In the genomic region with DNA sequence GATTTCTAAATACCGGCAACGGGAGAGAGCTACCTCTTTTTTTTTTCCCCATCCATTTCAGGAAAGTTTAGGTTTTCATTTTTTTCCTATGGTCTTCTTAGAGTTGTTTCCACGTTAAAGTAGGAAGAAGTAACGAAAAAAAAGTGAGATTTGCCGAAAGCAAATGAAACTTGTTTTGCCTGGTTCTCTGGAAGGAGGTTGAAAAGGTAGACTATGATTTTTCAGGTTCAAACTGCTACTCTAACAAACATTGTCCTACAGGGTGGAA, we compare ENCODE assay signal across 8 cellular contexts. TPM values are rescaled to one million over a fixed set of nuclear protein-coding genes. Genes with fewer than 3 reads are reported as not detected.
DNase-seq lines count a peak whose midpoint lies in the region; ATAC-seq and TF ChIP-seq lines count a peak whose summit lies in the region.

No MANE protein-coding gene starts in this region.

- no peak for TF ChIP-seq CTCF in cardiac muscle cell (IDR thresholded peaks at IDR 0.05; ENCODE audit: low read depth, low read length)
- TF ChIP-seq CTCF in brain microvascular endothelial cell (IDR thresholded peaks at IDR 0.05; ENCODE audit: low read depth, low read length, missing control alignments), result no peak
- no peak for TF ChIP-seq CTCF in uterus (IDR thresholded peaks at IDR 0.05)

- DNase-seq in cardiac muscle cell (ENCODE audit: low read depth in 1 of 2, low spot score in 1 of 2) (no peak), left ventricle myocardium superior (no peak), brain microvascular endothelial cell (no peak), uterus (no peak), SKM-1 (lab: John Stamatoyannopoulos, UW; ENCODE audit: unreplicated experiment) (no peak)
- no peak for DNase-seq in stimulated activated CD4-positive, alpha-beta T cell treated with anti-CD3 and anti-CD28 coated beads, Interleukin-4, amount 100 ng/mL, for 24 hours

- in situ Hi-C loops in brain microvascular endothelial cell (cut with HindIII; ENCODE audit: low pct_ligation_motif_present, low sequenced_read_pairs), result loop anchor here (10.0 kb wide), 1 partner anchor 67 kb away; no protein-coding TSS in a partner anchor

- H3K4me3 ChIP-seq in cardiac muscle cell (no peak overlapping the region), brain microvascular endothelial cell (ENCODE audit: low read depth, low read length) (no peak overlapping the region), mucosa of stomach (ENCODE audit: low read length) (peak overlapping the region; percentile 71), uterus (peak overlapping the region; percentile 33 to 37)

- H3K27ac ChIP-seq in cardiac muscle cell, result peak overlapping the region; percentile 91
- H3K27ac ChIP-seq in brain microvascular endothelial cell, result peak overlapping the region; percentile 60
- H3K27ac ChIP-seq in uterus, result peak overlapping the region; percentile 88 to 100

- H3K27me3 ChIP-seq in cardiac muscle cell (no peaks in the 10 kb centered on the region), brain microvascular endothelial cell (replicated peaks) (no peaks in the 10 kb centered on the region), mucosa of stomach (ENCODE audit: control insufficient read depth, insufficient read depth, low read length) (no peaks in the 10 kb centered on the region), uterus (no peaks in the 10 kb centered on the region)

- H3K36me3 ChIP-seq in cardiac muscle cell (peaks cover 6% of the 10 kb centered on the region), brain microvascular endothelial cell (replicated peaks) (peaks cover 6% of the 10 kb centered on the region), mucosa of stomach (ENCODE audit: control insufficient read depth, insufficient read depth, low read length) (no peaks in the 10 kb centered on the region), uterus (no peaks in the 10 kb centered on the region)

- H3K9me3 ChIP-seq in cardiac muscle cell (ENCODE audit: low read depth) (no peaks in the 10 kb centered on the region), mucosa of stomach (ENCODE audit: control insufficient read depth, low read length) (no peaks in the 10 kb centered on the region), uterus (no peaks in the 10 kb centered on the region)

- no peak for ATAC-seq in left ventricle myocardium superior
- no peak for ATAC-seq in GM21381 (IDR thresholded peaks at IDR 0.05; ENCODE audit: unreplicated experiment)

- intact Hi-C loops in left ventricle myocardium superior (cut with micrococcal nuclease), result loop anchor here (5.0 kb wide), 1 partner anchor 49 kb away; no protein-coding TSS in a partner anchor
- intact Hi-C loops in uterus (cut with DNase I; ENCODE audit: low total_unique reads), result loop anchor here (5.0 kb wide), 1 partner anchor 49 kb away; no protein-coding TSS in a partner anchor

- H3K4me1 ChIP-seq in cardiac muscle cell (ENCODE audit: low read depth) (peaks cover 41% of the 10 kb centered on the region), mucosa of stomach (ENCODE audit: control insufficient read depth, insufficient read depth, low read length) (peaks cover 32% of the 10 kb centered on the region), uterus (no peaks in the 10 kb centered on the region)

- TF ChIP-seq POLR2A in uterus (IDR thresholded peaks at IDR 0.05), result no peak

- peak overlapping the region; percentile 86 for H3K9ac ChIP-seq in mucosa of stomach (ENCODE audit: low read length)

RNA-seq across cellular contexts. Expression of gene CHD2, which starts 18.6 kb away (rescaled TPM):
- total RNA-seq in cardiac muscle cell (49.5 and 118 TPM in 2 replicates), left ventricle myocardium superior (57.2 TPM), uterus (100 to 1,000 TPM in 3 of 4 donors, 10 to 100 TPM in 1; 71.0 to 166 (median 152) TPM)
- polyA plus RNA-seq in cardiac muscle cell, result 60.8 and 90.6 TPM in 2 replicates

Comparison
In these comparisons a context has a peak if more than half of its experiments do, and no peak if none do; other contexts are left out.
1. H3K4me3 ChIP-seq: peak in mucosa of stomach (single experiment) and uterus (2 of 2); none in cardiac muscle cell (single experiment) and brain microvascular endothelial cell (single experiment).
2. Peak in every context shown above with its lines, with median percentiles within 50 percentile points of each other: H3K27ac ChIP-seq.